ENCODE assay signal across 8 cellular contexts in the genomic region with DNA sequence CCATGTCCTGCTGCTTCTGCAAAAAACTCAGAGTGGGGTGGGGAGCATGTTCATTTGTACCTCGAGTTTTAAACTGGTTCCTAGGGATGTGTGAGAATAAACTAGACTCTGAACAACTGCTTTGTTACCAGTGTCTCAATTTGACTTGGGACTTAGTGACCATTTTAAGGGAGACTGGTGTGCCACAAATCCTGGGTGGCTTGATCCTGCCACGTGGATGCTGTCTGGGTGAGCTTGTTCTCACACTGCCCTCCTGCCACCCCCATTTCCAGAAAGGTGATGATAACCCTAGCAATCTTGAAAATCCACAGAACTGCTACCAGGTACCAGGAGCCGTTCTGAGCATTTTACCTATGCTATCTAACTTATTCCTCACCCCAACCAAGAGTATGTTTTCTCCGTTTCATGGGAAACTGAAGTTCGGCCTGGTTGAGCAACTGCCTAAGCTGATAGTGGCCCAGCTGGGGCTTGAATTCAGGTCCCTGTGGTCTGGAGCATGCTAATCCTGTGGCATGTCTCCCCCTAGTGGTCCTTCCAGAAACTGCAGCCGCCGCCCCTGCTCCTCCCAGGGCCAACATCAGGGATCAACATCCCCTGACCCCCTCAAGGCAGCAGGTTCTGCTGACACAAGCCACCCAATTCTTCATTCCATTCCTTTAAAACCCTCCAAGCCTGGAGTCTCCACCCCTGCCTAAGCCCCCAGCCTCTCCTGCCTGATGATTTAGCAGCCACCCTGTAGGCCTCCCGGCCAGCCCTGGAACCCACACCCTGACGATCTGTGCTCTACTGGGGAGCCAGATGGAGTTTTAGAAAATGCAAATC. TPM values are rescaled to one million over a fixed set of nuclear protein-coding genes. Genes with fewer than 3 reads are reported as not detected.
A peak's percentile ranks its signal among the peaks of the same experiment; 100 is the strongest.
DNase-seq lines count a peak whose midpoint lies in the region; ATAC-seq and TF ChIP-seq lines count a peak whose summit lies in the region.

No MANE protein-coding gene starts in this region.

- peaks cover 8% of the 10 kb centered on the region for H3K4me1 ChIP-seq in mammary epithelial cell (ENCODE audit: insufficient read depth, low read length)

- H3K9ac ChIP-seq in mammary epithelial cell (ENCODE audit: insufficient read depth, low read length), result no peak overlapping the region

- dilution Hi-C loops in mammary epithelial cell (cut with HindIII; ENCODE audit: low sequenced_read_pairs), result no loop called here

- peak; percentile 51 for ATAC-seq in GM21825 (IDR thresholded peaks at IDR 0.05; ENCODE audit: unreplicated experiment)

- DNase-seq in GF-D8 (lab: John Stamatoyannopoulos, UW) (peak; percentile 13), MV-4-11 (lab: John Stamatoyannopoulos, UW) (peak; percentile 78), mammary epithelial cell (peak; percentile 28), kidney glomerular epithelial cell (lab: John Stamatoyannopoulos, UW) (peak; percentile 58), NCI-H187 treated with DMSO at 0.1 percent for 48 hours (lab: John Stamatoyannopoulos, UW) (no peak)
- DNase-seq in stimulated activated CD4-positive, alpha-beta T cell treated with anti-CD3 and anti-CD28 coated beads, Interleukin-4, amount 100 ng/mL, for 1 hour, result peak; percentile 82

- no peak overlapping the region for H3K27ac ChIP-seq in mammary epithelial cell (ENCODE audit: insufficient read depth, low read depth, low read length)

- H3K4me2 ChIP-seq in mammary epithelial cell (ENCODE audit: insufficient read depth, low read depth, low read length), result no peak overlapping the region

- in situ Hi-C loops in mammary epithelial cell (cut with MboI; ENCODE audit: low sequenced_read_pairs in 2 of 2), result loop anchor here (10.0 to 25.0 kb wide), 3 partner anchors 112 to 449 kb away; no protein-coding TSS in a partner anchor

- no peak overlapping the region for H2AFZ ChIP-seq in mammary epithelial cell (ENCODE audit: low read depth, low read length)

- TF ChIP-seq CTCF in WI38 (IDR thresholded peaks at IDR 0.05; ENCODE audit: low read depth, low read length) (peak; percentile 98), mammary epithelial cell (conservative IDR thresholded peaks at IDR 0.05 in 1 of 2, IDR thresholded peaks at IDR 0.05 in 1 of 2; ENCODE audit: extremely low read depth in 1 of 2, insufficient read depth in 1 of 2, low read depth in 1 of 2, low read length in 2 of 2) (peak; percentile 92 to 98)

- no peaks in the 10 kb centered on the region for H3K36me3 ChIP-seq in mammary epithelial cell (ENCODE audit: insufficient read depth, low read length)

- no peaks in the 10 kb centered on the region for H3K27me3 ChIP-seq in mammary epithelial cell (ENCODE audit: insufficient read depth, low read length)

- intact Hi-C loops in mammary epithelial cell (cut with micrococcal nuclease), result loop anchor here (1.0 to 10.0 kb wide), 4 partner anchors 54 to 640 kb away; no protein-coding TSS in a partner anchor

- H4K20me1 ChIP-seq in mammary epithelial cell (ENCODE audit: insufficient read depth, low read length), result no peaks in the 10 kb centered on the region

- H3K4me3 ChIP-seq in WI38 (ENCODE audit: low read depth, low read length) (no peak overlapping the region), mammary epithelial cell (replicated peaks in 1 of 3; ENCODE audit: insufficient read depth in 1 of 3, low read depth in 2 of 3, low read length in 3 of 3) (no peak overlapping the region)

- 30% methylated on average over 9 of the region's 9 CpGs for WGBS in mammary epithelial cell (ENCODE audit: low coverage, missing lambda C conversion rate)

- CTCF ChIA-PET in mammary epithelial cell (lab: Charles Lee; ENCODE audit: low non-redundant PET), result interaction anchor here (0.5 kb wide), 1 partner anchor 248 kb away, joined by 3 read pairs; no protein-coding TSS in a partner anchor

- no peaks in the 10 kb centered on the region for H3K9me3 ChIP-seq in mammary epithelial cell (replicated peaks; ENCODE audit: insufficient read depth, low read length)

- no peaks in the 10 kb centered on the region for H3K79me2 ChIP-seq in mammary epithelial cell (ENCODE audit: insufficient read depth, low read length)

- no TSS peak for BruUV-seq in mammary epithelial cell (replicated peaks; lab: Mats Ljungman, UMichigan)

RNA-seq across cellular contexts. Expression of gene IL3, which starts 2.8 kb away (rescaled TPM):
- total RNA-seq in mammary epithelial cell, result not detected
- not detected for polyA plus RNA-seq in mammary epithelial cell
- polyA minus RNA-seq in mammary epithelial cell, result not detected

RNA-seq across cellular contexts. Expression of gene CSF2, which starts 10.3 kb away (rescaled TPM):
- total RNA-seq in mammary epithelial cell, result 10 to 100 TPM in 1 of 2 donors, not detected in 1; 12.8 TPM
- 7.2 TPM for polyA plus RNA-seq in mammary epithelial cell
- 3.0 TPM for polyA minus RNA-seq in mammary epithelial cell

RNA-seq across cellular contexts. Expression of gene ACSL6, which starts 51.8 kb away (rescaled TPM):
- under 1 TPM in 1 of 2 donors, not detected in 1; 0.33 TPM for total RNA-seq in mammary epithelial cell
- polyA plus RNA-seq in mammary epithelial cell, result 0.10 TPM
- polyA minus RNA-seq in mammary epithelial cell, result not detected
